13 cellular contexts compared by ENCODE assay signal in genomic region chr5:59093329-59093728, GRCh38.
DNase-seq lines count a peak whose midpoint lies in the region; ATAC-seq and TF ChIP-seq lines count a peak whose summit lies in the region.
"Had no signal": no experiment of that assay in that cellular context is flagged by ENCODE, and none has a peak within 500 bp of the region (broad histone marks: within the 10 kb centered on the region; RNA-seq: fewer than 3 reads in every experiment).

No MANE protein-coding gene starts in this region.

- peak overlapping the region; percentile 14 for H3K27ac Mint-ChIP-seq in T-helper 17 cell

- 92 to 94% methylated on average over 6 of the region's 6 CpGs for WGBS in sigmoid colon, 2 donors

- peaks cover 0 to 86% (median 59%) of the 10 kb centered on the region in 4 donors for H3K4me1 ChIP-seq in sigmoid colon

- H3K9me3 ChIP-seq in T-helper 17 cell (ENCODE audit: control insufficient read depth, low read length, poor library complexity, severe bottlenecking) (no peaks in the 10 kb centered on the region), sigmoid colon (no peaks in the 10 kb centered on the region)
- H3K9me3 ChIP-seq: gastrocnemius medialis had no signal

- TF ChIP-seq CTCF in fibroblast of pulmonary artery (IDR thresholded peaks at IDR 0.05; ENCODE audit: low read length, missing control alignments): no peak
- TF ChIP-seq CTCF in sigmoid colon (IDR thresholded peaks at IDR 0.05): no peak

- no peaks in the 10 kb centered on the region for H3K36me3 ChIP-seq in sigmoid colon
- H3K36me3 ChIP-seq: gastrocnemius medialis had no signal

- H3K4me1 Mint-ChIP-seq in T-helper 17 cell: peaks cover 24% of the 10 kb centered on the region

- TF ChIP-seq POLR2A in sigmoid colon (IDR thresholded peaks at IDR 0.05): no peak

- no peaks in the 10 kb centered on the region for H3K27me3 ChIP-seq in sigmoid colon
- H3K27me3 ChIP-seq: gastrocnemius medialis had no signal

- H3K27me3 Mint-ChIP-seq in T-helper 17 cell: no peaks in the 10 kb centered on the region

- no peak for TF ChIP-seq EP300 in sigmoid colon (IDR thresholded peaks at IDR 0.05)

- H3K36me3 Mint-ChIP-seq in T-helper 17 cell (ENCODE audit: low read depth): no peaks in the 10 kb centered on the region

- ATAC-seq in T-helper 17 cell (no peak), HG02840 (IDR thresholded peaks at IDR 0.05; ENCODE audit: low FRiP score, unreplicated experiment) (no peak), HG03175 (IDR thresholded peaks at IDR 0.05; ENCODE audit: unreplicated experiment) (no peak)
- ATAC-seq: gastrocnemius medialis had no signal

- intact Hi-C loops in sigmoid colon (cut with DNase I): loop anchor here (5.0 kb wide), 1 partner anchor 34 kb away; no protein-coding TSS in a partner anchor

- DNase-seq in NOMO-1 (lab: John Stamatoyannopoulos, UW; ENCODE audit: unreplicated experiment in 2 of 2) (peak; percentile 1 to 24), NOMO-1 treated with dmso at 0.1 percent for 144 hours (lab: John Stamatoyannopoulos, UW; ENCODE audit: unreplicated experiment) (no peak), T-helper 17 cell (no peak), fibroblast of pulmonary artery (ENCODE audit: low read depth) (peak; percentile 35), sigmoid colon (no peak), islet precursor cell (no peak)
- DNase-seq: amniotic stem cell, gastrocnemius medialis, NCI-H1436 treated with DMSO at 0.1 percent for 48 hours, NCI-H748 treated with DMSO at 0.1 percent for 48 hours, SHP77 treated with DMSO at 0.1 percent for 48 hours had no signal

- H3K4me3 ChIP-seq in fibroblast of pulmonary artery (replicated peaks; ENCODE audit: low read depth, low read length) (peak overlapping the region; percentile 27), sigmoid colon (peak overlapping the region in 3 of 4 donors; percentile 14 to 21 (median 18))
- H3K4me3 ChIP-seq: gastrocnemius medialis had no signal

- peak overlapping the region in 3 of 4 donors; percentile 60 to 74 (median 69) for H3K27ac ChIP-seq in sigmoid colon

- H3K4me3 Mint-ChIP-seq in T-helper 17 cell: peak overlapping the region; percentile 1

Comparison
In these comparisons a context has a peak if more than half of its experiments do, and no peak if none do; other contexts are left out.
1. DNase-seq: peak in NOMO-1 (2 of 2) and fibroblast of pulmonary artery (single experiment); none in NOMO-1 treated with dmso at 0.1 percent for 144 hours (single experiment), T-helper 17 cell (0 of 3), sigmoid colon (single experiment) and islet precursor cell (single experiment).